8 cellular contexts compared by ENCODE assay signal in genomic region chr20:23637282-23638221, GRCh38. TPM values are rescaled to one million over a fixed set of nuclear protein-coding genes. Genes with fewer than 3 reads are reported as not detected.
DNase-seq lines count a peak whose midpoint lies in the region; ATAC-seq, FAIRE-seq and TF ChIP-seq lines count a peak whose summit lies in the region.

CST3 (minus strand) TSS chr20:23637955; CDS start chr20:23637862, 93 bp downstream.

- DNase-seq in COR-L47 (lab: John Stamatoyannopoulos, UW) (peak; percentile 77), NCI-H526 treated with DMSO at 0.1 percent for 48 hours (lab: John Stamatoyannopoulos, UW) (peak; percentile 66), astrocyte (ENCODE audit: low read depth) (peak; percentile 72), right atrium auricular region (ENCODE audit: low spot score) (peak; percentile 89), trophoblast cell (peak; percentile 47 to 54)
- no peak for DNase-seq in activated effector memory CD4-positive, alpha-beta T cell treated with Interleukin-2 at 50 U/mL for 16 hours

- H3K36me3 ChIP-seq in astrocyte (ENCODE audit: insufficient read depth, low read length) (no peaks in the 10 kb centered on the region), right atrium auricular region (peaks cover 18% of the 10 kb centered on the region), trophoblast cell (ENCODE audit: control insufficient read depth in 1 of 2, insufficient read depth in 2 of 2, low read length in 2 of 2) (peaks cover 5 to 8% of the 10 kb centered on the region in 2 experiments)

- peak within 1 kb of the TSS; percentile 26 for H3K4ac ChIP-seq in trophoblast cell (ENCODE audit: low read depth, low read length)

- peak within 1 kb of the TSS; percentile 88 for H4K12ac ChIP-seq in trophoblast cell (ENCODE audit: low read depth, low read length)

- H3K27ac ChIP-seq in astrocyte (ENCODE audit: low read depth, low read length) (peak within 1 kb of the TSS; percentile 72), right atrium auricular region (peak within 1 kb of the TSS; percentile 98), trophoblast cell (ENCODE audit: low read depth, low read length) (peak within 1 kb of the TSS; percentile 28)

- H4K91ac ChIP-seq in trophoblast cell (ENCODE audit: low read depth, low read length), result peak within 1 kb of the TSS; percentile 86

- H3K79me2 ChIP-seq in astrocyte (ENCODE audit: insufficient read depth, low read length) (peaks cover 28% of the 10 kb centered on the region), trophoblast cell (ENCODE audit: control insufficient read depth, insufficient read depth, low read length, poor library complexity) (peaks cover 7% of the 10 kb centered on the region)

- H4K20me1 ChIP-seq in astrocyte (ENCODE audit: insufficient read depth, low read length), result peaks cover 34% of the 10 kb centered on the region

- peak within 1 kb of the TSS; percentile 81 for H2BK120ac ChIP-seq in trophoblast cell (ENCODE audit: insufficient read depth, low read length, poor library complexity)

- peak within 1 kb of the TSS; percentile 44 for H2AK5ac ChIP-seq in trophoblast cell (ENCODE audit: low read length)

- H3K9me3 ChIP-seq in astrocyte (ENCODE audit: insufficient read depth, low read depth, low read length) (no peaks in the 10 kb centered on the region), right atrium auricular region (no peaks in the 10 kb centered on the region), trophoblast cell (ENCODE audit: insufficient read depth, low read depth, low read length) (peaks cover 3% of the 10 kb centered on the region)

- H3K9me3 Mint-ChIP-seq in astrocyte (ENCODE audit: unreplicated experiment), result no peaks in the 10 kb centered on the region

- peaks cover 15% of the 10 kb centered on the region for H3K36me3 Mint-ChIP-seq in astrocyte (ENCODE audit: low read depth, unreplicated experiment)

- peak within 1 kb of the TSS; percentile 88 for H2AFZ ChIP-seq in astrocyte (ENCODE audit: low read depth, low read length)
- H2AFZ ChIP-seq in trophoblast cell (ENCODE audit: insufficient read depth, low read length, poor library complexity), result peak within 1 kb of the TSS; percentile 89

- no CpG with 5 or more reads among the region's 92 CpGs for WGBS in trophoblast cell (ENCODE audit: extremely low coverage, insufficient coverage, insufficient read length)

- no peaks in the 10 kb centered on the region for H3K27me3 Mint-ChIP-seq in astrocyte (ENCODE audit: low read depth, unreplicated experiment)

- peak within 1 kb of the TSS; percentile 89 for H3K9ac ChIP-seq in astrocyte (ENCODE audit: low read length)
- peak within 1 kb of the TSS; percentile 84 for H3K9ac ChIP-seq in trophoblast cell (ENCODE audit: low read length)

- H3K4me3 Mint-ChIP-seq in astrocyte (ENCODE audit: unreplicated experiment), result peak within 1 kb of the TSS; percentile 93

- H3K4me2 ChIP-seq in astrocyte (ENCODE audit: low read length) (peak within 1 kb of the TSS; percentile 96), trophoblast cell (ENCODE audit: low read length) (peak within 1 kb of the TSS; percentile 90)

- peaks cover 19% of the 10 kb centered on the region for H3K4me1 ChIP-seq in astrocyte (ENCODE audit: insufficient read depth, low read length)
- peaks cover 0 to 50% of the 10 kb centered on the region in 2 donors for H3K4me1 ChIP-seq in right atrium auricular region
- H3K4me1 ChIP-seq in trophoblast cell (ENCODE audit: control insufficient read depth in 1 of 2, insufficient read depth in 2 of 2, low read length in 2 of 2), result peaks cover 23% of the 10 kb centered on the region in 2 experiments

- H3K27me3 ChIP-seq in astrocyte (ENCODE audit: insufficient read depth, low read length), result no peaks in the 10 kb centered on the region
- no peaks in the 10 kb centered on the region for H3K27me3 ChIP-seq in right atrium auricular region
- no peaks in the 10 kb centered on the region for H3K27me3 ChIP-seq in trophoblast cell (ENCODE audit: insufficient read depth, low read length)

- ATAC-seq in GM19328 (IDR thresholded peaks at IDR 0.05; ENCODE audit: unreplicated experiment) (peak; percentile 49), HG03457 (IDR thresholded peaks at IDR 0.05; ENCODE audit: unreplicated experiment) (peak; percentile 53)

- H2BK12ac ChIP-seq in trophoblast cell (ENCODE audit: low read length), result peak within 1 kb of the TSS; percentile 27

- peak within 1 kb of the TSS; percentile 82 for H3K14ac ChIP-seq in trophoblast cell (ENCODE audit: low read length)

- no peak within 1 kb of the TSS for H3K23ac ChIP-seq in trophoblast cell (ENCODE audit: low read length)

- H3K4me1 Mint-ChIP-seq in astrocyte (ENCODE audit: low read depth, unreplicated experiment), result peaks cover 28% of the 10 kb centered on the region

- TF ChIP-seq CTCF in astrocyte (IDR thresholded peaks at IDR 0.05; ENCODE audit: insufficient read depth, low read depth, low read length), result no peak
- TF ChIP-seq CTCF in right atrium auricular region (IDR thresholded peaks at IDR 0.05), result peak in 1 of 2 donors; percentile 45

- peak within 1 kb of the TSS; percentile 90 for H4K8ac ChIP-seq in trophoblast cell (ENCODE audit: low read depth, low read length)

- no peak for FAIRE-seq in astrocyte (lab: Jason Lieb, UNC)

- H3K18ac ChIP-seq in trophoblast cell (ENCODE audit: low read length), result peak within 1 kb of the TSS; percentile 40

- H3K4me3 ChIP-seq in astrocyte (ENCODE audit: insufficient read depth, low read depth, low read length) (peak within 1 kb of the TSS; percentile 69), right atrium auricular region (peak within 1 kb of the TSS; percentile 83 to 97), trophoblast cell (ENCODE audit: low read depth, low read length) (peak within 1 kb of the TSS; percentile 78)

- peaks cover 7% of the 10 kb centered on the region for H3K79me1 ChIP-seq in trophoblast cell (ENCODE audit: low read length)

- H2BK5ac ChIP-seq in trophoblast cell (ENCODE audit: low read depth, low read length, poor library complexity), result peak within 1 kb of the TSS; percentile 34

- H3K27ac Mint-ChIP-seq in astrocyte (ENCODE audit: unreplicated experiment), result peak within 1 kb of the TSS; percentile 83

RNA-seq across cellular contexts. Expression of gene CST3, which starts in this region (rescaled TPM):
- total RNA-seq in astrocyte (316 and 355 TPM in 2 replicates), right atrium auricular region (100 to 1,000 TPM; 884 to 914 TPM)
- polyA plus RNA-seq in trophoblast cell (2013), result 166 and 167 TPM in 2 replicates

Comparison
In these comparisons a context has a peak if more than half of its experiments do, and no peak if none do; other contexts are left out.
1. H3K27ac ChIP-seq: peak in every context shown above with its lines; median percentile 98 in right atrium auricular region; 72 in astrocyte; 28 in trophoblast cell.